18 cellular contexts compared by ENCODE assay signal in genomic region chr2:201057715-201058248, GRCh38. TPM values are rescaled to one million over a fixed set of nuclear protein-coding genes. Genes with fewer than 3 reads are reported as not detected.
DNase-seq lines count a peak whose midpoint lies in the region; ATAC-seq, FAIRE-seq and TF ChIP-seq lines count a peak whose summit lies in the region.
"Had no signal": no experiment of that assay in that cellular context is flagged by ENCODE, and none has a peak within 500 bp of the region (broad histone marks: within the 10 kb centered on the region; RNA-seq: fewer than 3 reads in every experiment).

No MANE protein-coding gene starts in this region.

- no peaks in the 10 kb centered on the region for H3K27me3 ChIP-seq in HepG2 (ENCODE audit: control insufficient read depth in 1 of 2, insufficient read depth in 2 of 2, low read length in 2 of 2)
- no peaks in the 10 kb centered on the region for H3K27me3 ChIP-seq in skeletal muscle tissue (ENCODE audit: control insufficient read depth in 3 of 3, insufficient read depth in 3 of 3, low read length in 3 of 3)
- H3K27me3 ChIP-seq: testis had no signal

- H2AFZ ChIP-seq in HepG2 (ENCODE audit: low read length) = no peak overlapping the region

- TF ChIP-seq CTCF in WTC11 (IDR thresholded peaks at IDR 0.05) (no peak), HepG2 (CRISPR knock-in tag; IDR thresholded peaks at IDR 0.05) (peak; percentile 25; the same call in 1 of the 2 replicates)

- no peaks in the 10 kb centered on the region for H3K9me3 Mint-ChIP-seq in activated naive CD4-positive, alpha-beta T cell treated with anti-CD3 and anti-CD28 coated beads, Interleukin-2, amount 50 U/mL, for 24 hours
- no peaks in the 10 kb centered on the region for H3K9me3 Mint-ChIP-seq in WTC11

- peaks cover 38% of the 10 kb centered on the region for H3K4me1 Mint-ChIP-seq in activated naive CD4-positive, alpha-beta T cell treated with anti-CD3 and anti-CD28 coated beads, Interleukin-2, amount 50 U/mL, for 24 hours
- H3K4me1 Mint-ChIP-seq in WTC11 = no peaks in the 10 kb centered on the region

- no peak for TF ChIP-seq POLR2A in HepG2 (IDR thresholded peaks at IDR 0.05; ENCODE audit: insufficient read depth in 1 of 2, low read depth in 2 of 2, low read length in 2 of 2)

- POLR2A ChIA-PET in WTC11 (lab: Charles Lee) = no interaction called here
- POLR2A ChIA-PET in HepG2 (lab: Yijun Ruan, JAX) = interaction anchor here (1.0 to 1.5 kb wide), 4 partner anchors 12 to 98 kb away, joined by 3 to 8 read pairs (median 6); no protein-coding TSS in a partner anchor

- H3K27ac ChIP-seq in HepG2 (ENCODE audit: extremely low read length, insufficient read depth, low read length) (peak overlapping the region; percentile 68), skeletal muscle tissue (ENCODE audit: low read depth, low read length) (peak overlapping the region; percentile 50)
- H3K27ac ChIP-seq: testis had no signal

- no peak for ATAC-seq in WTC11
- peak; percentile 92 for ATAC-seq in HepG2
- ATAC-seq in GM19023 (IDR thresholded peaks at IDR 0.05; ENCODE audit: unreplicated experiment) = no peak

- CTCF ChIA-PET in WTC11 (lab: Charles Lee) (no interaction called here), HepG2 (lab: Yijun Ruan, JAX; ENCODE audit: low intra/inter-chr PET ratio, low total read pairs) (no interaction called here)

- H3K4me1 ChIP-seq in HepG2 (ENCODE audit: insufficient read depth, low read length) (peaks cover 46% of the 10 kb centered on the region), skeletal muscle tissue (ENCODE audit: control insufficient read depth in 3 of 3, insufficient read depth in 3 of 3, low read length in 3 of 3) (peaks cover 11 to 18% (median 17%) of the 10 kb centered on the region in 3 donors)

- H3K4me3 ChIP-seq in HepG2 (replicated peaks in 1 of 3; ENCODE audit: insufficient read depth in 1 of 3, low read depth in 2 of 3, low read length in 3 of 3) (peak overlapping the region in 1 of 3 experiments; percentile 8; a peak in 1 of 6 replicates), skeletal muscle tissue (ENCODE audit: low read length in 3 of 3) (no peak overlapping the region)
- H3K4me3 ChIP-seq: testis had no signal

- no peaks in the 10 kb centered on the region for H3K27me3 Mint-ChIP-seq in activated naive CD4-positive, alpha-beta T cell treated with anti-CD3 and anti-CD28 coated beads, Interleukin-2, amount 50 U/mL, for 24 hours
- no peaks in the 10 kb centered on the region for H3K27me3 Mint-ChIP-seq in WTC11 (ENCODE audit: low read depth)

- H3K79me2 ChIP-seq in HepG2 (ENCODE audit: insufficient read depth, low read length) = peaks cover 52% of the 10 kb centered on the region

- no peaks in the 10 kb centered on the region for H3K9me3 ChIP-seq in HepG2 (ENCODE audit: low read length)
- no peaks in the 10 kb centered on the region for H3K9me3 ChIP-seq in skeletal muscle tissue (ENCODE audit: control insufficient read depth in 3 of 3, low read length in 3 of 3)
- H3K9me3 ChIP-seq: Caco-2, testis had no signal

- H3K36me3 Mint-ChIP-seq in activated naive CD4-positive, alpha-beta T cell treated with anti-CD3 and anti-CD28 coated beads, Interleukin-2, amount 50 U/mL, for 24 hours = peaks cover 3% of the 10 kb centered on the region
- H3K36me3 Mint-ChIP-seq in WTC11 = no peaks in the 10 kb centered on the region

- TF ChIP-seq EP300 in HepG2 (IDR thresholded peaks at IDR 0.05; ENCODE audit: low read depth in 2 of 2, low read length in 2 of 2) (peak in 1 of 2 experiments; percentile 89; a peak in 2 of 4 replicates), HepG2 (CRISPR knock-in tag; IDR thresholded peaks at IDR 0.05; ENCODE audit: borderline replicate concordance) (peak; percentile 88)

- intact Hi-C loops in HepG2 (cut with micrococcal nuclease; ENCODE audit: unreplicated experiment) = loop anchor here (1.0 to 2.0 kb wide), 3 partner anchors 12 to 95 kb away; partner anchors contain the start of gene ORC2

- FAIRE-seq in HepG2 (lab: Jason Lieb, UNC) = peak; percentile 94
- FAIRE-seq: bronchial epithelial cell, endothelial cell of umbilical vein had no signal

- H3K9ac ChIP-seq in HepG2 (ENCODE audit: insufficient read depth, low read depth, low read length) = no peak overlapping the region
- H3K9ac ChIP-seq in skeletal muscle tissue (ENCODE audit: low read depth in 1 of 3, low read length in 3 of 3) = no peak overlapping the region

- WGBS in HepG2 (ENCODE audit: low lambda C conversion rate) = 10% methylated on average over 4 of the region's 4 CpGs

- H3K4me3 Mint-ChIP-seq in activated naive CD4-positive, alpha-beta T cell treated with anti-CD3 and anti-CD28 coated beads, Interleukin-2, amount 50 U/mL, for 24 hours = no peak overlapping the region
- H3K4me3 Mint-ChIP-seq in WTC11 = no peak overlapping the region

- H3K4me2 ChIP-seq in HepG2 (ENCODE audit: low read depth, low read length) = peak overlapping the region; percentile 57

- H4K20me1 ChIP-seq in HepG2 (ENCODE audit: insufficient read depth, low read length) = no peaks in the 10 kb centered on the region

- H3K36me3 ChIP-seq in HepG2 (replicated peaks in 1 of 2; ENCODE audit: control insufficient read depth in 1 of 2, insufficient read depth in 2 of 2, low read length in 2 of 2) = peaks cover 0 to 8% of the 10 kb centered on the region in 2 experiments; a peak in 1 of 5 replicates
- H3K36me3 ChIP-seq in skeletal muscle tissue (ENCODE audit: control insufficient read depth in 3 of 3, insufficient read depth in 3 of 3, low read length in 3 of 3) = peaks cover 0 to 7% (median 4%) of the 10 kb centered on the region in 3 donors

- BruUV-seq in HepG2 (replicated peaks; lab: Mats Ljungman, UMichigan) = TSS peak; percentile 11

- peak overlapping the region; percentile 19 for H3K27ac Mint-ChIP-seq in activated naive CD4-positive, alpha-beta T cell treated with anti-CD3 and anti-CD28 coated beads, Interleukin-2, amount 50 U/mL, for 24 hours
- H3K27ac Mint-ChIP-seq in WTC11 = peak overlapping the region; percentile 17; the same call in 1 of the 2 replicates

- in situ Hi-C loops in HepG2 (cut with HindIII; ENCODE audit: extremely low pct_ligation_motif_present, low pct_unique_long_range_greater_than_20kb) = loop anchor here (5.0 kb wide), 1 partner anchor 50 kb away; no protein-coding TSS in a partner anchor

- no peak for DNase-seq in activated naive CD4-positive, alpha-beta T cell treated with Interleukin-2 at 50 U/mL for 16 hours
- DNase-seq in WTC11 (ENCODE audit: low spot score) (no peak), HepG2 (ENCODE audit: low spot score) (peak; percentile 98), hepatic stellate cell (ENCODE audit: low spot score) (no peak), HuH-7.5 (ENCODE audit: low spot score) (no peak)
- DNase-seq: activated effector memory CD4-positive, alpha-beta T cell treated with Interleukin-2 at 50 U/mL for 16 hours; Caco-2; GDM1; head of caudate nucleus; NCI-H69; SHP77; stimulated activated CD4-positive, alpha-beta T cell treated with anti-CD3 and anti-CD28 coated beads, Interleukin-12 subunit alpha, Interleukin-12 subunit beta, amount 100 ng/mL, for 4 hours; testis had no signal

- TF ChIP-seq RAD21 in HepG2 (CRISPR knock-in tag; IDR thresholded peaks at IDR 0.05) = no peak

RNA-seq across cellular contexts. Expression of gene HYCC2, which starts 13.7 kb away (rescaled TPM):
- total RNA-seq in WTC11 (2021) = 8.8 to 10.4 TPM (median 9.1 TPM) in 3 replicates
- total RNA-seq in HepG2 (2016; rRNA removed; fragmentation: Illumina TruSeq; extraction: Trizol) = 13.9 and 21.5 TPM in 2 replicates
- total RNA-seq in HepG2 (2016; cell fraction: cytosol; rRNA removed; fragmentation: Illumina TruSeq; extraction: Trizol; ENCODE audit: low read depth) = 10.8 and 15.2 TPM in 2 replicates
- 12.3 and 19.7 TPM in 2 replicates for total RNA-seq in HepG2 (2016; cell fraction: insoluble cytoplasmic fraction; rRNA removed; fragmentation: Illumina TruSeq; extraction: Trizol)
- 6.7 and 8.6 TPM in 2 replicates for total RNA-seq in HepG2 (2016; cell fraction: membrane; rRNA removed; fragmentation: Illumina TruSeq; extraction: Trizol)
- 21.7 and 22.1 TPM in 2 replicates for total RNA-seq in HepG2 (2016; cell fraction: nucleus; rRNA removed; fragmentation: Illumina TruSeq; extraction: Trizol)
- polyA plus RNA-seq in HepG2 (2011; rRNA removed) = 4.2 and 4.7 TPM in 2 replicates
- polyA plus RNA-seq in HepG2 (2011; cell fraction: cytosol; rRNA removed) = 1.4 and 1.9 TPM in 2 replicates
- polyA plus RNA-seq in HepG2 (2011; cell fraction: nucleus; rRNA removed) = 5.6 and 7.8 TPM in 2 replicates
- 4.6 and 5.7 TPM in 2 replicates for polyA plus RNA-seq in HepG2 (2012)
- 0.23 and 0.41 TPM in 2 replicates for polyA plus RNA-seq in HepG2 (2016; cell fraction: cytosol; fragmentation: Illumina TruSeq; extraction: Trizol; ENCODE audit: low read depth)
- polyA plus RNA-seq in HepG2 (2016; cell fraction: insoluble cytoplasmic fraction; fragmentation: Illumina TruSeq; extraction: Trizol; ENCODE audit: low read depth) = 6.3 and 6.9 TPM in 2 replicates
- polyA plus RNA-seq in HepG2 (2016; cell fraction: membrane; fragmentation: Illumina TruSeq; extraction: Trizol; ENCODE audit: low read depth) = 1.8 TPM in 2 replicates
- polyA plus RNA-seq in HepG2 (2016; cell fraction: nucleus; fragmentation: Illumina TruSeq; extraction: Trizol; ENCODE audit: insufficient read depth, low read depth) = 14.7 and 15.8 TPM in 2 replicates
- 7.4 and 8.7 TPM in 2 replicates for polyA minus RNA-seq in HepG2 (2011; rRNA and poly(A)+ RNA removed; ENCODE audit: low replicate concordance)
- 4.7 and 4.9 TPM in 2 replicates for polyA minus RNA-seq in HepG2 (2011; cell fraction: cytosol; rRNA and poly(A)+ RNA removed)
- polyA minus RNA-seq in HepG2 (2011; cell fraction: nucleus; rRNA and poly(A)+ RNA removed) = 58.8 and 59.6 TPM in 2 replicates
- total RNA-seq in skeletal muscle tissue = 16.7 TPM

RNA-seq across cellular contexts. Expression of gene NDUFB3, which starts 14.0 kb away (rescaled TPM):
- total RNA-seq in WTC11 (2021) (65.5 to 70.9 TPM (median 66.8 TPM) in 3 replicates), HepG2 (2016; rRNA removed; fragmentation: Illumina TruSeq; extraction: Trizol) (159 and 209 TPM in 2 replicates), skeletal muscle tissue (87.7 TPM)
- total RNA-seq in HepG2 (2016; cell fraction: cytosol; rRNA removed; fragmentation: Illumina TruSeq; extraction: Trizol; ENCODE audit: low read depth) = 56.0 and 58.0 TPM in 2 replicates
- total RNA-seq in HepG2 (2016; cell fraction: insoluble cytoplasmic fraction; rRNA removed; fragmentation: Illumina TruSeq; extraction: Trizol) = 164 and 215 TPM in 2 replicates
- 60.5 and 64.6 TPM in 2 replicates for total RNA-seq in HepG2 (2016; cell fraction: membrane; rRNA removed; fragmentation: Illumina TruSeq; extraction: Trizol)
- total RNA-seq in HepG2 (2016; cell fraction: nucleus; rRNA removed; fragmentation: Illumina TruSeq; extraction: Trizol) = 55.8 and 67.5 TPM in 2 replicates
- 34.2 and 50.7 TPM in 2 replicates for polyA plus RNA-seq in HepG2 (2011; rRNA removed)
- polyA plus RNA-seq in HepG2 (2011; cell fraction: cytosol; rRNA removed) = 25.8 and 33.0 TPM in 2 replicates
- 5.1 and 8.3 TPM in 2 replicates for polyA plus RNA-seq in HepG2 (2011; cell fraction: nucleus; rRNA removed)
- 55.8 and 87.1 TPM in 2 replicates for polyA plus RNA-seq in HepG2 (2012)
- 51.9 and 59.2 TPM in 2 replicates for polyA plus RNA-seq in HepG2 (2016; cell fraction: cytosol; fragmentation: Illumina TruSeq; extraction: Trizol; ENCODE audit: low read depth)
- 176 and 191 TPM in 2 replicates for polyA plus RNA-seq in HepG2 (2016; cell fraction: insoluble cytoplasmic fraction; fragmentation: Illumina TruSeq; extraction: Trizol; ENCODE audit: low read depth)
- polyA plus RNA-seq in HepG2 (2016; cell fraction: membrane; fragmentation: Illumina TruSeq; extraction: Trizol; ENCODE audit: low read depth) = 52.6 and 60.1 TPM in 2 replicates
- polyA plus RNA-seq in HepG2 (2016; cell fraction: nucleus; fragmentation: Illumina TruSeq; extraction: Trizol; ENCODE audit: insufficient read depth, low read depth) = 76.4 and 93.0 TPM in 2 replicates
- 3.1 and 3.5 TPM in 2 replicates for polyA minus RNA-seq in HepG2 (2011; rRNA and poly(A)+ RNA removed; ENCODE audit: low replicate concordance)
- polyA minus RNA-seq in HepG2 (2011; cell fraction: cytosol; rRNA and poly(A)+ RNA removed) = 7.5 and 14.3 TPM in 2 replicates
- polyA minus RNA-seq in HepG2 (2011; cell fraction: nucleus; rRNA and poly(A)+ RNA removed) = 5.8 and 7.6 TPM in 2 replicates

RNA-seq across cellular contexts. Expression of gene CFLAR, which starts 58.2 kb away (rescaled TPM):
- total RNA-seq in WTC11 (2021) (18.2 to 21.5 TPM (median 19.9 TPM) in 3 replicates), HepG2 (2016; rRNA removed; fragmentation: Illumina TruSeq; extraction: Trizol) (92.1 and 109 TPM in 2 replicates), skeletal muscle tissue (62.6 TPM)
- 30.7 and 32.1 TPM in 2 replicates for total RNA-seq in HepG2 (2016; cell fraction: cytosol; rRNA removed; fragmentation: Illumina TruSeq; extraction: Trizol; ENCODE audit: low read depth)
- total RNA-seq in HepG2 (2016; cell fraction: insoluble cytoplasmic fraction; rRNA removed; fragmentation: Illumina TruSeq; extraction: Trizol) = 93.7 and 102 TPM in 2 replicates
- total RNA-seq in HepG2 (2016; cell fraction: membrane; rRNA removed; fragmentation: Illumina TruSeq; extraction: Trizol) = 40.1 and 45.4 TPM in 2 replicates
- total RNA-seq in HepG2 (2016; cell fraction: nucleus; rRNA removed; fragmentation: Illumina TruSeq; extraction: Trizol) = 117 and 122 TPM in 2 replicates
- 37.3 and 43.8 TPM in 2 replicates for polyA plus RNA-seq in HepG2 (2011; rRNA removed)
- 20.7 and 26.9 TPM in 2 replicates for polyA plus RNA-seq in HepG2 (2011; cell fraction: cytosol; rRNA removed)
- 67.5 and 77.8 TPM in 2 replicates for polyA plus RNA-seq in HepG2 (2011; cell fraction: nucleus; rRNA removed)
- 46.4 and 55.2 TPM in 2 replicates for polyA plus RNA-seq in HepG2 (2012)
- 12.3 and 18.6 TPM in 2 replicates for polyA plus RNA-seq in HepG2 (2016; cell fraction: cytosol; fragmentation: Illumina TruSeq; extraction: Trizol; ENCODE audit: low read depth)
- polyA plus RNA-seq in HepG2 (2016; cell fraction: insoluble cytoplasmic fraction; fragmentation: Illumina TruSeq; extraction: Trizol; ENCODE audit: low read depth) = 85.8 and 89.0 TPM in 2 replicates
- polyA plus RNA-seq in HepG2 (2016; cell fraction: membrane; fragmentation: Illumina TruSeq; extraction: Trizol; ENCODE audit: low read depth) = 27.6 and 32.5 TPM in 2 replicates
- polyA plus RNA-seq in HepG2 (2016; cell fraction: nucleus; fragmentation: Illumina TruSeq; extraction: Trizol; ENCODE audit: insufficient read depth, low read depth) = 97.6 and 113 TPM in 2 replicates
- 26.0 and 106 TPM in 2 replicates for polyA minus RNA-seq in HepG2 (2011; rRNA and poly(A)+ RNA removed; ENCODE audit: low replicate concordance)
- polyA minus RNA-seq in HepG2 (2011; cell fraction: cytosol; rRNA and poly(A)+ RNA removed) = 21.5 and 23.9 TPM in 2 replicates
- 213 and 290 TPM in 2 replicates for polyA minus RNA-seq in HepG2 (2011; cell fraction: nucleus; rRNA and poly(A)+ RNA removed)
